ENCODE assay signal across 8 cellular contexts in genomic region chr2:11778923-11779757, GRCh38. TPM values are rescaled to one million over a fixed set of nuclear protein-coding genes. Genes with fewer than 3 reads are reported as not detected.
DNase-seq lines count a peak whose midpoint lies in the region; ATAC-seq, FAIRE-seq and TF ChIP-seq lines count a peak whose summit lies in the region.

No MANE protein-coding gene starts in this region.

- intact Hi-C loops in Panc1 (cut with micrococcal nuclease; ENCODE audit: unreplicated experiment): loop anchor here (1.0 to 2.0 kb wide), 2 partner anchors 87 to 90 kb away; no protein-coding TSS in a partner anchor

- TF ChIP-seq CTCF in Panc1 (IDR thresholded peaks at IDR 0.05): peak; percentile 97
- TF ChIP-seq CTCF in fibroblast of the aortic adventitia (IDR thresholded peaks at IDR 0.05; ENCODE audit: insufficient read depth, low read length): peak; percentile 90

- ATAC-seq in GM21390 (IDR thresholded peaks at IDR 0.05; ENCODE audit: unreplicated experiment) (peak; percentile 84), Panc1 (peak; percentile 97)

- H3K4me3 ChIP-seq in Panc1 (ENCODE audit: low read depth in 2 of 2, low read length in 2 of 2) (no peak overlapping the region), fibroblast of the aortic adventitia (ENCODE audit: low read depth, low read length) (no peak overlapping the region)

- in situ Hi-C loops in Panc1 (cut with HindIII; ENCODE audit: low pct_unique_long_range_greater_than_20kb, low sequenced_read_pairs): no loop called here

- BruUV-seq in Panc1 (replicated peaks; lab: Mats Ljungman, UMichigan): TSS peak; percentile 20

- CTCF ChIA-PET in Panc1 (lab: Charles Lee): interaction anchor here (0.6 to 2.1 kb wide), 4 partner anchors 33 to 300 kb away, joined by 4 to 9 read pairs (median 7); partner anchors contain the start of gene LPIN1

- H3K36me3 ChIP-seq in Panc1 (ENCODE audit: control insufficient read depth, insufficient read depth, low read length): peaks cover 28% of the 10 kb centered on the region

- no peaks in the 10 kb centered on the region for H3K9me3 ChIP-seq in Panc1 (ENCODE audit: control insufficient read depth, insufficient read depth, low read depth, low read length)

- peak; percentile 17 for DNase-seq in DMS79 (lab: John Stamatoyannopoulos, UW)
- DNase-seq in HTR-8/SVneo (ENCODE audit: insufficient read length, low spot score): peak; percentile 81
- no peak for DNase-seq in Panc1 (ENCODE audit: low read depth, low spot score)
- peak; percentile 77 to 78 for DNase-seq in activated T-helper 1 cell treated with anti-CD3 and anti-CD28 coated beads, Interleukin-2, amount 50 U/mL, for 16 hours (ENCODE audit: low read depth in 1 of 2, low spot score in 1 of 2)
- DNase-seq in fibroblast of the aortic adventitia (ENCODE audit: low read depth): peak; percentile 62
- DNase-seq in nucleus accumbens (lab: John Stamatoyannopoulos, UW): peak in 53 of 56 donors; percentile 19 to 87 (median 59)
- peak; percentile 89 for DNase-seq in superior temporal gyrus (ENCODE audit: extremely low spot score)

- H3K27ac ChIP-seq in Panc1 (ENCODE audit: low read length): peak overlapping the region; percentile 54

- no peak for FAIRE-seq in HTR-8/SVneo (lab: Jason Lieb, UNC)

- peaks cover 5% of the 10 kb centered on the region; the same call in 1 of the 2 replicates for H3K4me1 ChIP-seq in Panc1 (ENCODE audit: control insufficient read depth, insufficient read depth, low read length)

- no peaks in the 10 kb centered on the region for H3K27me3 ChIP-seq in Panc1 (ENCODE audit: control insufficient read depth, insufficient read depth, low read length)

- POLR2A ChIA-PET in Panc1 (lab: Charles Lee): no interaction called here

RNA-seq across cellular contexts. Expression of gene LPIN1, which starts 32.7 kb away (rescaled TPM):
- total RNA-seq in Panc1 (2021; ENCODE audit: unreplicated experiment) (51.8 TPM), fibroblast of the aortic adventitia (ENCODE audit: low replicate concordance) (50.4 and 157 TPM in 2 replicates)
- 23.0 TPM for polyA plus RNA-seq in Panc1 (2012; ENCODE audit: insufficient read length)
